9 cellular contexts compared by ENCODE assay signal in the genomic region with DNA sequence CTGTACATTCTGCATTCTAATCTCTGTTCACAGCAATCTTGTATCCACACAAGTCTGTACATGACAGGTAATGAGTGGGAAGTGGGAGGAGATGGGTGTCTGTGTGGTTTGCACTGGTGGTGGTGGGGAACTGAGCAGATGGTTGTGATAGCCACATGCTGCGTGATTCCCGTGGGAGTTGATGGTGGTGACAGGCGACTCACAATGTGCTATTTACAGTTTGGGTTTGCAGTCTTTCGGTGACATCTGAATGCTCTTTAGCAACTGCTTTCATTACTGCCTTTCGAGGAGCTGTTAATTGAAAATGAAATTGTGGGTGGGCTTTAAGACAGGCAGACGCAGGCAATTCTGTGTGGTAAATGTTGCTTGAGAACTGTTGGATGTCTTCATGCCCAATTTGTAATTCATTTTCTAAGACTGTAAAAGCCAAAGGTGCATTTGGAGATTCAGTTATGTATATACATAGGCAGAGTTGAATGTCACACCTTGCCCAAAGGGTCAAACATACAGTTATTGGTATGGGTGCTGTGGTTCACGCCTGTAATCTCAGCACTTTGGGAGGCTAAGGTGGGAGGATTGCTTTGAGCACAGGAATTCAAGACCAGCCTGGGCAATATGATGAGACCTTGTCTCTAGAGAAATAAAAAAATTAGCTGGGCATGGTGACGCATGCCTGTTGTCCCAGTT.
DNase-seq lines count a peak whose midpoint lies in the region; ATAC-seq and TF ChIP-seq lines count a peak whose summit lies in the region.
"Had no signal": no experiment of that assay in that cellular context is flagged by ENCODE, and none has a peak within 500 bp of the region (broad histone marks: within the 10 kb centered on the region; RNA-seq: fewer than 3 reads in every experiment).

No MANE protein-coding gene starts in this region.

- H3K9ac ChIP-seq in colonic mucosa (ENCODE audit: low read depth in 2 of 2, low read length in 2 of 2), result no peak overlapping the region

- H3K4me1 ChIP-seq in colonic mucosa, result no peaks in the 10 kb centered on the region
- H3K4me1 ChIP-seq: HAP-1 had no signal

- intact Hi-C loops in colonic mucosa (cut with DNase I), result no loop called here

- no peaks in the 10 kb centered on the region for H3K27me3 ChIP-seq in colonic mucosa

- no peak overlapping the region for H3K27ac ChIP-seq in colonic mucosa

- DNase-seq in middle frontal gyrus (ENCODE audit: extremely low spot score, low spot score) (peak; percentile 25), colonic mucosa (no peak), NCI-H2227 (lab: John Stamatoyannopoulos, UW; ENCODE audit: unreplicated experiment) (no peak), T-helper 1 cell (no peak)
- DNase-seq: activated gamma-delta T cell treated with Interleukin-2 at 50 U/mL for 16 hours had no signal

- ATAC-seq in GM18511 (IDR thresholded peaks at IDR 0.05; ENCODE audit: unreplicated experiment) (peak; percentile 96), GM21367 (IDR thresholded peaks at IDR 0.05; ENCODE audit: unreplicated experiment) (peak; percentile 83), HG03196 (IDR thresholded peaks at IDR 0.05; ENCODE audit: unreplicated experiment) (peak; percentile 87)

- no peak for TF ChIP-seq CTCF in colonic mucosa (IDR thresholded peaks at IDR 0.05)

- H3K4me3 ChIP-seq in colonic mucosa, result no peak overlapping the region
- H3K4me3 ChIP-seq: HAP-1 had no signal

- no peaks in the 10 kb centered on the region for H3K9me3 ChIP-seq in colonic mucosa

- H3K36me3 ChIP-seq in colonic mucosa, result no peaks in the 10 kb centered on the region
- H3K36me3 ChIP-seq: HAP-1 had no signal
